ENCODE assay signal across 12 cellular contexts in the genomic region with DNA sequence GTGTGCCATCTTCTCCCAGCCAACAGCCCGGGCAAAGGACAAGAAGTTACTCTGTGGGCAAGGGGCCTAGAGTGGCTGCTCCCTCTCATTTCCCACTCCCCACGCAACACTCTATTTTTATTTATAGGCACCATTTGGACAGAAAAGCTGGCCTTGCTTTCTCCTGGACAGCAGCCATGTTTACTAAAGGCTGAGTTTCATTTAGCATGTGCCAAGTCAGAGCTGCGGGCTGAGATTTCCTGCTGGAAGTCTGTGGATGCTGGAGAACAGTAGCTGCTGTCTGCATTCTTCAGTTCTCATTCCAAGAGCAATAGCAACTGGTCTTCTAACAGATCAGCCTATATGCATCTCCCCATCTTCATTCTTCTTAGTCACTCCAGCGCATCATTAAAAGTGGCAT. TPM values are rescaled to one million over a fixed set of nuclear protein-coding genes. Genes with fewer than 3 reads are reported as not detected.
DNase-seq lines count a peak whose midpoint lies in the region; ATAC-seq, FAIRE-seq and TF ChIP-seq lines count a peak whose summit lies in the region.
"Had no signal": no experiment of that assay in that cellular context is flagged by ENCODE, and none has a peak within 500 bp of the region (broad histone marks: within the 10 kb centered on the region; RNA-seq: fewer than 3 reads in every experiment).

No MANE protein-coding gene starts in this region.

- no peak overlapping the region for H3K4me3 ChIP-seq in adrenal gland
- H3K4me3 ChIP-seq: uterus had no signal

- no peaks in the 10 kb centered on the region for H3K36me3 ChIP-seq in adrenal gland (replicated peaks in 1 of 2)
- H3K36me3 ChIP-seq: uterus had no signal

- POLR2A ChIA-PET in activated CD8-positive, alpha-beta T cell treated with anti-CD3 and anti-CD28 coated beads, Interleukin-2, amount 10 ng/mL, durations not matched to agents 7 days and 5 days (lab: Charles Lee): no interaction called here

- TF ChIP-seq POLR2A in adrenal gland (IDR thresholded peaks at IDR 0.05): no peak

- peaks cover 11% of the 10 kb centered on the region for H3K4me1 Mint-ChIP-seq in activated CD8-positive, alpha-beta T cell treated with anti-CD3 and anti-CD28 coated beads, Interleukin-2, amount 10 ng/mL, durations not matched to agents 7 days and 5 days (ENCODE audit: low read depth)

- ATAC-seq in activated CD8-positive, alpha-beta T cell treated with anti-CD3 and anti-CD28 coated beads, Interleukin-2, amount 10 ng/mL, durations not matched to agents 7 days and 5 days: no peak
- ATAC-seq in HG03108 (IDR thresholded peaks at IDR 0.05; ENCODE audit: unreplicated experiment): no peak
- ATAC-seq: activated T-cell treated with anti-CD3 and anti-CD28 coated beads, Interleukin-2, amount 50 U/mL, for 72 hours had no signal

- peak; percentile 14 for DNase-seq in activated effector memory CD4-positive, alpha-beta T cell treated with anti-CD3 and anti-CD28 coated beads, Interleukin-2, amount 50 U/mL, for 16 hours
- DNase-seq in activated effector memory CD4-positive, alpha-beta T cell treated with Interleukin-2 at 50 U/mL for 16 hours: no peak
- peak in 6 of 7 donors; percentile 45 to 66 (median 58) for DNase-seq in adrenal gland
- peak; percentile 30 to 49 for DNase-seq in frontal cortex (ENCODE audit: low spot score in 2 of 2)
- peak; percentile 31 for DNase-seq in smooth muscle cell of the brain vasculature (ENCODE audit: low read depth, low spot score)
- no peak for DNase-seq in activated CD8-positive, alpha-beta T cell treated with anti-CD3 and anti-CD28 coated beads, Interleukin-2, amount 10 ng/mL, durations not matched to agents 7 days and 5 days
- DNase-seq in activated gamma-delta T cell (lab: John Stamatoyannopoulos, UW): no peak
- DNase-seq: activated T-cell treated with anti-CD3 and anti-CD28 coated beads, Interleukin-2, amount 50 U/mL, for 72 hours; left cardiac atrium; NCI-H1436 treated with DMSO at 0.1 percent for 48 hours; uterus had no signal

- H3K27ac ChIP-seq in adrenal gland: no peak overlapping the region
- H3K27ac ChIP-seq: uterus had no signal

- H3K27ac Mint-ChIP-seq in activated CD8-positive, alpha-beta T cell treated with anti-CD3 and anti-CD28 coated beads, Interleukin-2, amount 10 ng/mL, durations not matched to agents 7 days and 5 days: no peak overlapping the region
- H3K27ac Mint-ChIP-seq: activated T-cell treated with anti-CD3 and anti-CD28 coated beads, Interleukin-2, amount 50 U/mL, for 72 hours had no signal

- no peak for FAIRE-seq in frontal cortex (lab: Jason Lieb, UNC)

- no peaks in the 10 kb centered on the region for H3K36me3 Mint-ChIP-seq in activated CD8-positive, alpha-beta T cell treated with anti-CD3 and anti-CD28 coated beads, Interleukin-2, amount 10 ng/mL, durations not matched to agents 7 days and 5 days (ENCODE audit: low read depth)

- H3K27me3 ChIP-seq in adrenal gland: peaks cover 8% of the 10 kb centered on the region
- H3K27me3 ChIP-seq: uterus had no signal

- no peaks in the 10 kb centered on the region for H3K9me3 ChIP-seq in adrenal gland (replicated peaks in 1 of 3)
- H3K9me3 ChIP-seq: uterus had no signal

- no peak for TF ChIP-seq CTCF in adrenal gland (IDR thresholded peaks at IDR 0.05)

- no peak overlapping the region for H3K4me3 Mint-ChIP-seq in activated CD8-positive, alpha-beta T cell treated with anti-CD3 and anti-CD28 coated beads, Interleukin-2, amount 10 ng/mL, durations not matched to agents 7 days and 5 days
- H3K4me3 Mint-ChIP-seq: activated T-cell treated with anti-CD3 and anti-CD28 coated beads, Interleukin-2, amount 50 U/mL, for 72 hours had no signal

- H3K9me3 Mint-ChIP-seq in activated CD8-positive, alpha-beta T cell treated with anti-CD3 and anti-CD28 coated beads, Interleukin-2, amount 10 ng/mL, durations not matched to agents 7 days and 5 days (ENCODE audit: insufficient read depth): no peaks in the 10 kb centered on the region
- H3K9me3 Mint-ChIP-seq: activated T-cell treated with anti-CD3 and anti-CD28 coated beads, Interleukin-2, amount 50 U/mL, for 72 hours had no signal

- CTCF ChIA-PET in activated CD8-positive, alpha-beta T cell treated with anti-CD3 and anti-CD28 coated beads, Interleukin-2, amount 10 ng/mL, durations not matched to agents 7 days and 5 days (lab: Charles Lee): no interaction called here

- intact Hi-C loops in adrenal gland (cut with DNase I): no loop called here

- peaks cover 0 to 11% of the 10 kb centered on the region in 2 donors for H3K4me1 ChIP-seq in adrenal gland (replicated peaks in 1 of 2)
- H3K4me1 ChIP-seq: uterus had no signal

- H3K27me3 Mint-ChIP-seq in activated CD8-positive, alpha-beta T cell treated with anti-CD3 and anti-CD28 coated beads, Interleukin-2, amount 10 ng/mL, durations not matched to agents 7 days and 5 days (ENCODE audit: low read depth): peaks cover 88% of the 10 kb centered on the region

- 38 to 44% (median 42%) methylated on average over 4 of the region's 4 CpGs for WGBS in adrenal gland, 4 donors

RNA-seq across cellular contexts. Expression of gene COL2A1, which starts 8.3 kb away (rescaled TPM):
- under 1 TPM in 5 of 8 donors, not detected in 3; 0.14 to 0.63 (median 0.26) TPM for total RNA-seq in adrenal gland
- under 1 TPM; 0.07 to 0.20 (median 0.16) TPM for polyA plus RNA-seq in adrenal gland
- 0.82 TPM for total RNA-seq in frontal cortex
- not detected for total RNA-seq in activated CD8-positive, alpha-beta T cell treated with anti-CD3 and anti-CD28 coated beads, Interleukin-2, amount 10 ng/mL, durations not matched to agents 7 days and 5 days
- total RNA-seq: left cardiac atrium had no signal

RNA-seq across cellular contexts. Expression of gene TMEM106C, which starts 32.6 kb away (rescaled TPM):
- 100 to 1,000 TPM in 2 of 8 donors, 10 to 100 TPM in 6; 28.8 to 119 (median 56.8) TPM for total RNA-seq in adrenal gland
- 10 to 100 TPM; 24.6 to 51.6 (median 31.5) TPM for polyA plus RNA-seq in adrenal gland
- 59.1 TPM for total RNA-seq in frontal cortex
- total RNA-seq in activated CD8-positive, alpha-beta T cell treated with anti-CD3 and anti-CD28 coated beads, Interleukin-2, amount 10 ng/mL, durations not matched to agents 7 days and 5 days: 100 to 1,000 TPM; 139 to 140 TPM

Comparison
In these comparisons a context has a peak if more than half of its experiments do, and no peak if none do; other contexts are left out.
1. DNase-seq: peak in activated effector memory CD4-positive, alpha-beta T cell treated with anti-CD3 and anti-CD28 coated beads, Interleukin-2, amount 50 U/mL, for 16 hours (single experiment), adrenal gland (6 of 7), frontal cortex (2 of 2) and smooth muscle cell of the brain vasculature (single experiment); none in activated effector memory CD4-positive, alpha-beta T cell treated with Interleukin-2 at 50 U/mL for 16 hours (single experiment), activated CD8-positive, alpha-beta T cell treated with anti-CD3 and anti-CD28 coated beads, Interleukin-2, amount 10 ng/mL, durations not matched to agents 7 days and 5 days (single experiment) and activated gamma-delta T cell (single experiment).